In genomic region chr3:140753865-140754754, GRCh38 we compare ENCODE assay signal across 12 cellular contexts.
A peak's percentile ranks its signal among the peaks of the same experiment; 100 is the strongest.
DNase-seq lines count a peak whose midpoint lies in the region; ATAC-seq, FAIRE-seq and TF ChIP-seq lines count a peak whose summit lies in the region.
"Had no signal": no experiment of that assay in that cellular context is flagged by ENCODE, and none has a peak within 500 bp of the region (broad histone marks: within the 10 kb centered on the region; RNA-seq: fewer than 3 reads in every experiment).

No MANE protein-coding gene starts in this region.

- 28% methylated on average over 4 of the region's 4 CpGs for WGBS in GM12878 (ENCODE audit: insufficient coverage, insufficient replicate concordance, low lambda C conversion rate, missing lambda C conversion rate)

- in situ Hi-C loops in GM12878 (cut with MboI), result no loop called here

- H2AFZ ChIP-seq in GM12878 (ENCODE audit: control insufficient read depth, low read depth, low read length), result no peak overlapping the region

- TF ChIP-seq CTCF in GM12878 (IDR thresholded peaks at IDR 0.05 in 2 of 3, conservative IDR thresholded peaks at IDR 0.05 in 1 of 3; ENCODE audit: control insufficient read depth in 2 of 3, extremely low read depth in 1 of 3, insufficient read depth in 1 of 3, low read depth in 3 of 3, low read length in 3 of 3), result peak in 2 of 3 experiments; percentile 8 to 19; a peak in 1 of 6 replicates

- POLR2A ChIA-PET in GM12878 (lab: Charles Lee), result interaction anchor here (1.2 kb wide), 1 partner anchor 13 kb away, joined by 5 read pairs; no protein-coding TSS in a partner anchor

- H3K79me2 ChIP-seq in GM12878 (ENCODE audit: control insufficient read depth, insufficient read depth, low read length), result no peaks in the 10 kb centered on the region

- peak; percentile 42 for ATAC-seq in GM18505 (IDR thresholded peaks at IDR 0.05; ENCODE audit: unreplicated experiment)
- ATAC-seq in GM21447 (IDR thresholded peaks at IDR 0.05; ENCODE audit: unreplicated experiment), result peak; percentile 58
- peak; percentile 71 for ATAC-seq in HG03432 (IDR thresholded peaks at IDR 0.05; ENCODE audit: unreplicated experiment)
- ATAC-seq in GM12878, result peak; percentile 86

- SMC1A ChIA-PET in GM12878 (lab: Charles Lee; ENCODE audit: uncharacterized antibody, unreplicated experiment), result interaction anchor here (0.6 to 2.8 kb wide), 17 partner anchors 9 to 540 kb away, joined by 3 to 15 read pairs (median 5); no protein-coding TSS in a partner anchor

- H3K36me3 Mint-ChIP-seq in activated CD4-positive, alpha-beta T cell treated with anti-CD3 and anti-CD28 coated beads, Interleukin-2, amount 10 ng/mL, durations not matched to agents 24 days and 14 days (ENCODE audit: low read depth), result no peaks in the 10 kb centered on the region

- no peak overlapping the region for H3K9ac ChIP-seq in GM12878 (ENCODE audit: control insufficient read depth, insufficient read depth, low read length)

- H3K4me2 ChIP-seq in GM12878 (ENCODE audit: control insufficient read depth, insufficient read depth), result peak overlapping the region; percentile 25; the same call in 1 of the 2 replicates

- no peak overlapping the region for H3K4me3 Mint-ChIP-seq in activated CD4-positive, alpha-beta T cell treated with anti-CD3 and anti-CD28 coated beads, Interleukin-2, amount 10 ng/mL, durations not matched to agents 24 days and 14 days

- CTCF ChIA-PET in GM12878 (lab: Yijun Ruan, JAX), result interaction anchor here (0.7 to 2.4 kb wide), 7 partner anchors 10 to 110 kb away, joined by 3 to 13 read pairs (median 4); no protein-coding TSS in a partner anchor

- H4K20me1 ChIP-seq in GM12878 (ENCODE audit: control insufficient read depth, insufficient read depth), result no peaks in the 10 kb centered on the region

- FAIRE-seq in GM12878 (lab: Jason Lieb, UNC), result peak; percentile 27
- FAIRE-seq: endothelial cell of umbilical vein had no signal

- TF ChIP-seq RAD21 in GM12878 (IDR thresholded peaks at IDR 0.05; ENCODE audit: insufficient read depth, low read depth, low read length), result peak; percentile 6; the same call in 1 of the 2 replicates

- peaks cover 6% of the 10 kb centered on the region for H3K27me3 Mint-ChIP-seq in activated CD4-positive, alpha-beta T cell treated with anti-CD3 and anti-CD28 coated beads, Interleukin-2, amount 10 ng/mL, durations not matched to agents 24 days and 14 days

- H3K4me3 ChIP-seq in GM12878, result no peak overlapping the region
- H3K4me3 ChIP-seq: SK-N-MC, uterus had no signal

- no peaks in the 10 kb centered on the region for H3K9me3 Mint-ChIP-seq in activated CD4-positive, alpha-beta T cell treated with anti-CD3 and anti-CD28 coated beads, Interleukin-2, amount 10 ng/mL, durations not matched to agents 24 days and 14 days

- RAD21 ChIA-PET in GM12878 (lab: Charles Lee; ENCODE audit: unreplicated experiment), result interaction anchor here (0.7 to 2.0 kb wide), 10 partner anchors 11 to 584 kb away, joined by 3 to 13 read pairs (median 4); no protein-coding TSS in a partner anchor

- H3K27ac ChIP-seq in GM12878 (ENCODE audit: control insufficient read depth, insufficient read depth), result no peak overlapping the region
- H3K27ac ChIP-seq: SK-N-MC had no signal

- peak; percentile 89 to 91 for TF ChIP-seq EP300 in GM12878 (IDR thresholded peaks at IDR 0.05; ENCODE audit: borderline replicate concordance in 1 of 2, control insufficient read depth in 1 of 2, low read depth in 2 of 2, low read length in 2 of 2)

- H3K9me3 ChIP-seq in GM12878 (replicated peaks; ENCODE audit: control insufficient read depth, insufficient read depth, low read length), result no peaks in the 10 kb centered on the region
- H3K9me3 ChIP-seq: uterus had no signal

- no peaks in the 10 kb centered on the region for H3K27me3 ChIP-seq in GM12878 (replicated peaks in 1 of 2; ENCODE audit: control insufficient read depth in 2 of 2, insufficient read depth in 2 of 2, low read length in 1 of 2)
- H3K27me3 ChIP-seq: uterus had no signal

- peaks cover 19% of the 10 kb centered on the region for H3K4me1 Mint-ChIP-seq in activated CD4-positive, alpha-beta T cell treated with anti-CD3 and anti-CD28 coated beads, Interleukin-2, amount 10 ng/mL, durations not matched to agents 24 days and 14 days

- intact Hi-C loops in GM12878 (cut with micrococcal nuclease; ENCODE audit: unreplicated experiment), result loop anchor here (1.0 to 5.0 kb wide), 2 partner anchors 88 to 109 kb away; no protein-coding TSS in a partner anchor
- intact Hi-C loops in activated CD4-positive, alpha-beta T cell treated with anti-CD3 and anti-CD28 coated beads, Interleukin-2, amount 10 ng/mL, durations not matched to agents 24 days and 14 days (cut with micrococcal nuclease), result no loop called here

- no peaks in the 10 kb centered on the region for H3K36me3 ChIP-seq in GM12878 (ENCODE audit: control insufficient read depth in 2 of 2, insufficient read depth in 2 of 2, low read length in 1 of 2)
- H3K36me3 ChIP-seq: uterus had no signal

- DNase-seq in GM12878 (ENCODE audit: low read depth, low spot score) (peak; percentile 87), COLO829 (ENCODE audit: low spot score) (no peak), SHP77 treated with DMSO at 0.1 percent for 48 hours (lab: John Stamatoyannopoulos, UW) (no peak)
- no peak for DNase-seq in activated CD8-positive, alpha-beta memory T cell treated with anti-CD3 and anti-CD28 coated beads, Interleukin-2, amount 50 U/mL, for 4 hours
- DNase-seq in activated CD4-positive, alpha-beta T cell treated with anti-CD3 and anti-CD28 coated beads, Interleukin-2, amount 10 ng/mL, durations not matched to agents 24 days and 14 days, result no peak
- DNase-seq: activated effector memory CD4-positive, alpha-beta T cell treated with anti-CD3 and anti-CD28 coated beads, Interleukin-2, amount 50 U/mL, for 16 hours; uterus had no signal

- peaks cover 23% of the 10 kb centered on the region for H3K4me1 ChIP-seq in GM12878 (ENCODE audit: control insufficient read depth, insufficient read depth, low read length)

- no TSS peak for BruUV-seq in GM12878 (replicated peaks; lab: Mats Ljungman, UMichigan)

- H3K27ac Mint-ChIP-seq in activated CD4-positive, alpha-beta T cell treated with anti-CD3 and anti-CD28 coated beads, Interleukin-2, amount 10 ng/mL, durations not matched to agents 24 days and 14 days, result no peak overlapping the region

- TF ChIP-seq POLR2A in GM18505 (IDR thresholded peaks at IDR 0.05; ENCODE audit: borderline replicate concordance, extremely low read depth, insufficient read depth, insufficient read length), result no peak
- TF ChIP-seq POLR2A in GM12878 (IDR thresholded peaks at IDR 0.05; ENCODE audit: low read depth, low read length), result no peak

TF ChIP-seq in GM12878, 131 proteins besides CTCF, POLR2A, EP300 and RAD21 (continues in another document):
- TF ChIP-seq RUNX3 (IDR thresholded peaks at IDR 0.05; ENCODE audit: low read length) (peak; percentile 85), BMI1 (IDR thresholded peaks at IDR 0.05; ENCODE audit: borderline replicate concordance) (peak; percentile 65), MTA2 (IDR thresholded peaks at IDR 0.05; ENCODE audit: low read depth) (peak; percentile 89), ETV6 (conservative IDR thresholded peaks at IDR 0.05 in 1 of 2, IDR thresholded peaks at IDR 0.05 in 1 of 2; ENCODE audit: borderline replicate concordance in 1 of 2, low read depth in 1 of 2) (peak in 1 of 2 experiments; percentile 65; a peak in 1 of 4 replicates), MEF2B (IDR thresholded peaks at IDR 0.05; ENCODE audit: partially characterized antibody, poor library complexity, severe bottlenecking) (peak; percentile 88), PML (IDR thresholded peaks at IDR 0.05; ENCODE audit: low read length) (no peak), BHLHE40 (IDR thresholded peaks at IDR 0.05; ENCODE audit: borderline replicate concordance in 1 of 2, low read depth in 2 of 2, low read length in 1 of 2) (peak; percentile 76 to 86), RCOR1 (conservative IDR thresholded peaks at IDR 0.05; ENCODE audit: low read depth, low read length) (no peak), IKZF1 (conservative IDR thresholded peaks at IDR 0.05) (peak; percentile 92), IKZF2 (IDR thresholded peaks at IDR 0.05) (peak; percentile 94 to 95)
- TF ChIP-seq, protein P1, sequence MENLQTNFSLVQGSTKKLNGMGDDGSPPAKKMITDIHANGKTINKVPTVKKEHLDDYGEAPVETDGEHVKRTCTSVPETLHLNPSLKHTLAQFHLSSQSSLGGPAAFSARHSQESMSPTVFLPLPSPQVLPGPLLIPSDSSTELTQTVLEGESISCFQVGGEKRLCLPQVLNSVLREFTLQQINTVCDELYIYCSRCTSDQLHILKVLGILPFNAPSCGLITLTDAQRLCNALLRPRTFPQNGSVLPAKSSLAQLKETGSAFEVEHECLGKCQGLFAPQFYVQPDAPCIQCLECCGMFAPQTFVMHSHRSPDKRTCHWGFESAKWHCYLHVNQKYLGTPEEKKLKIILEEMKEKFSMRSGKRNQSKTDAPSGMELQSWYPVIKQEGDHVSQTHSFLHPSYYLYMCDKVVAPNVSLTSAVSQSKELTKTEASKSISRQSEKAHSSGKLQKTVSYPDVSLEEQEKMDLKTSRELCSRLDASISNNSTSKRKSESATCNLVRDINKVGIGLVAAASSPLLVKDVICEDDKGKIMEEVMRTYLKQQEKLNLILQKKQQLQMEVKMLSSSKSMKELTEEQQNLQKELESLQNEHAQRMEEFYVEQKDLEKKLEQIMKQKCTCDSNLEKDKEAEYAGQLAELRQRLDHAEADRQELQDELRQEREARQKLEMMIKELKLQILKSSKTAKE (IDR thresholded peaks at IDR 0.05; ENCODE audit: low read depth, poor library complexity, severe bottlenecking), result peak; percentile 78
